ENCODE assay signal across 17 cellular contexts in the genomic region with DNA sequence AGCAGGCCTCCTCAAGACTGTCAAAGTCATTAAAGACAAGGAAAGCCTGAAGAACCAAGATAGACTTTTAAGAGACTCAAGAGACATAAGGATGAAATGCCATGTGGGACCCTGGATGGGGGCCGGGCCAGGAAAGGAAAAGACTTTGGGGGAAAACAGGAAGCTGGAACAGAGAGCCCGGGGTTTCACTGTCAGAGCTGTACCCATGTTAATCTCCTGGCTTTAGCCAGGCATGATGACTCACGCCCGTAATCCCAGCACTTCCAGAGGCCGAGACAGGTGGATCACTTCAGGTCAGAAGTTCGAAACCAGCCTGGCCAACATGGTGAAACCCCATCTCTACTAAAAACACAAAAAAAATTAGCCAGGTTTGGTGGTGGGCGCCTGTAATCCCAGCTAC.
"Had no signal": no experiment of that assay in that cellular context is flagged by ENCODE, and none has a peak within 500 bp of the region (broad histone marks: within the 10 kb centered on the region; RNA-seq: fewer than 3 reads in every experiment).

No MANE protein-coding gene starts in this region.

- H3K9me3 Mint-ChIP-seq: activated B cell treated with CpG ODN at 0.5 μM for 24 hours; effector memory CD8-positive, alpha-beta T cell; mesothelial cell of epicardium; neural progenitor cell had no signal

- H3K27ac Mint-ChIP-seq: activated B cell treated with CpG ODN at 0.5 μM for 24 hours, mesothelial cell of epicardium, neural progenitor cell had no signal

- H3K4me3 ChIP-seq: gastroesophageal sphincter, heart right ventricle, lung, neural progenitor cell, ovary, transverse colon, vagina had no signal

- H3K9me3 ChIP-seq: gastroesophageal sphincter, heart right ventricle, ovary, transverse colon, vagina had no signal

- ATAC-seq: effector memory CD8-positive, alpha-beta T cell; gastroesophageal sphincter; heart right ventricle; sciatic nerve; stimulated activated naive CD8-positive, alpha-beta T cell treated with anti-CD3 and anti-CD28 coated beads, Interleukin-15, Interleukin-2, amounts not matched to agents 100 U/mL and 50 U/mL, for 24 hours had no signal

- H3K27me3 Mint-ChIP-seq: activated B cell treated with CpG ODN at 0.5 μM for 24 hours; effector memory CD8-positive, alpha-beta T cell had no signal

- H3K36me3 ChIP-seq: neural progenitor cell, ovary, transverse colon, vagina had no signal

- H3K27me3 ChIP-seq: gastroesophageal sphincter, heart right ventricle, neural progenitor cell, ovary, transverse colon, vagina had no signal

- H3K4me2 ChIP-seq: neural progenitor cell had no signal

- H3K27ac ChIP-seq: epithelial cell of prostate, gastroesophageal sphincter, heart right ventricle, neural progenitor cell, ovary, transverse colon, vagina had no signal

- H2AFZ ChIP-seq: neural progenitor cell had no signal

- H3K9ac ChIP-seq: neural progenitor cell had no signal

- H3K4me3 Mint-ChIP-seq: activated B cell treated with CpG ODN at 0.5 μM for 24 hours; effector memory CD8-positive, alpha-beta T cell; mesothelial cell of epicardium; neural progenitor cell had no signal

- H3K36me3 Mint-ChIP-seq: mesothelial cell of epicardium, neural progenitor cell had no signal

- DNase-seq: activated B cell treated with CpG ODN at 0.5 μM for 24 hours; activated CD4-positive, alpha-beta T cell treated with anti-CD3 and anti-CD28 coated beads, Interleukin-2, amount 50 U/mL, for 1 hour; activated CD8-positive, alpha-beta memory T cell treated with anti-CD3 and anti-CD28 coated beads, Interleukin-2, amount 50 U/mL, for 4 hours; activated naive CD4-positive, alpha-beta T cell; dermis blood vessel endothelial cell; effector memory CD8-positive, alpha-beta T cell; heart right ventricle; ovary; stimulated activated naive CD8-positive, alpha-beta T cell treated with anti-CD3 and anti-CD28 coated beads, Interleukin-15, Interleukin-2, amounts not matched to agents 100 U/mL and 50 U/mL, for 24 hours; transverse colon had no signal
